8 cellular contexts compared by ENCODE assay signal in genomic region chr1:27772932-27773731, GRCh38.
DNase-seq lines count a peak whose midpoint lies in the region; ATAC-seq and TF ChIP-seq lines count a peak whose summit lies in the region.

Gene STX12, plus strand, starts transcription at chr1:27773219. Its CDS starts 89 bp downstream, at chr1:27773308.

- peak within 1 kb of the TSS; percentile 99 for H3K4me3 ChIP-seq in AG09309 (ENCODE audit: control insufficient read depth, low read depth, low read length)

- H3K4me1 Mint-ChIP-seq in central memory CD8-positive, alpha-beta T cell: peaks cover 20% of the 10 kb centered on the region

- H3K27me3 Mint-ChIP-seq in central memory CD8-positive, alpha-beta T cell: no peaks in the 10 kb centered on the region

- peak within 1 kb of the TSS; percentile 91 for H3K4me3 Mint-ChIP-seq in central memory CD8-positive, alpha-beta T cell

- TF ChIP-seq CTCF in AG09309 (IDR thresholded peaks at IDR 0.05; ENCODE audit: control insufficient read depth, insufficient read depth, low read depth, low read length, missing control alignments): no peak

- peak; percentile 91 for ATAC-seq in GM19025 (IDR thresholded peaks at IDR 0.05; ENCODE audit: low read depth, unreplicated experiment)
- ATAC-seq in HG03342 (IDR thresholded peaks at IDR 0.05; ENCODE audit: unreplicated experiment): peak; percentile 92
- ATAC-seq in central memory CD8-positive, alpha-beta T cell (replicated peaks; ENCODE audit: extremely low read depth, poor library complexity, severe bottlenecking): peak; percentile 96

- peak within 1 kb of the TSS; percentile 93 for H3K27ac Mint-ChIP-seq in central memory CD8-positive, alpha-beta T cell (ENCODE audit: low read depth)

- no peaks in the 10 kb centered on the region for H3K9me3 Mint-ChIP-seq in central memory CD8-positive, alpha-beta T cell

- peaks cover 15% of the 10 kb centered on the region for H3K36me3 Mint-ChIP-seq in central memory CD8-positive, alpha-beta T cell (ENCODE audit: insufficient read depth)

- DNase-seq in AG09309 (ENCODE audit: low read depth) (peak; percentile 99), NCI-H446 (lab: John Stamatoyannopoulos, UW) (peak; percentile 98 to 99), inferior parietal cortex (ENCODE audit: extremely low spot score) (peak; percentile 97)
- peak; percentile 96 for DNase-seq in activated CD4-positive, CD25-positive, alpha-beta regulatory T cell treated with anti-CD3 and anti-CD28 coated beads, Interleukin-2, amount 50 U/mL, for 16 hours (ENCODE audit: low read depth, low spot score)
- DNase-seq in central memory CD8-positive, alpha-beta T cell (ENCODE audit: low spot score in 2 of 2): peak; percentile 93 to 98
- peak; percentile 97 to 99 for DNase-seq in stimulated activated CD4-positive, alpha-beta T cell treated with anti-CD3 and anti-CD28 coated beads, Interleukin-12 subunit alpha, Interleukin-12 subunit beta, amount 100 ng/mL, for 24 hours (ENCODE audit: low read depth in 2 of 2)

Comparison
In these comparisons a context has a peak if more than half of its experiments do, and no peak if none do; other contexts are left out.
1. Peak in every context shown above with its lines: DNase-seq, ATAC-seq and H3K4me3 ChIP-seq.